In genomic region chr1:6080469-6080868, GRCh38 we compare ENCODE assay signal across 14 cellular contexts. TPM values are rescaled to one million over a fixed set of nuclear protein-coding genes. Genes with fewer than 3 reads are reported as not detected.
DNase-seq lines count a peak whose midpoint lies in the region; ATAC-seq, FAIRE-seq and TF ChIP-seq lines count a peak whose summit lies in the region.
"Had no signal": no experiment of that assay in that cellular context is flagged by ENCODE, and none has a peak within 500 bp of the region (broad histone marks: within the 10 kb centered on the region; RNA-seq: fewer than 3 reads in every experiment).

No MANE protein-coding gene starts in this region.

- TF ChIP-seq CTCF in A549 (IDR thresholded peaks at IDR 0.05), result no peak
- TF ChIP-seq CTCF in DND-41 (IDR thresholded peaks at IDR 0.05; ENCODE audit: borderline replicate concordance, extremely low read depth, low read length, poor library complexity, severe bottlenecking), result peak; percentile 20
- peak in 41 of 56 donors; percentile 13 to 48 (median 26) for TF ChIP-seq CTCF in dorsolateral prefrontal cortex (IDR thresholded peaks at IDR 0.05 in 54 of 56, conservative IDR thresholded peaks at IDR 0.05 in 2 of 56; ENCODE audit: low read depth in 1 of 56, partially characterized antibody in 56 of 56)
- no peak for TF ChIP-seq CTCF in sigmoid colon (IDR thresholded peaks at IDR 0.05)

- H3K4me2 ChIP-seq in A549 (no peak overlapping the region), DND-41 (ENCODE audit: insufficient read depth, low read length) (no peak overlapping the region)

- 82% methylated on average over 12 of the region's 12 CpGs for WGBS in A549 (ENCODE audit: missing lambda C conversion rate)
- 63 to 70% methylated on average over 12 of the region's 12 CpGs for WGBS in sigmoid colon, 2 donors

- H4K20me1 ChIP-seq in DND-41 (ENCODE audit: insufficient read depth, low read length), result peaks cover 9% of the 10 kb centered on the region

- no peak overlapping the region for H3K4me3 ChIP-seq in A549
- no peak overlapping the region for H3K4me3 ChIP-seq in DND-41 (ENCODE audit: low read depth in 1 of 2, low read length in 2 of 2)
- H3K4me3 ChIP-seq in dorsolateral prefrontal cortex, result no peak overlapping the region
- no peak overlapping the region for H3K4me3 ChIP-seq in sigmoid colon
- H3K4me3 ChIP-seq: body of pancreas, SJCRH30 had no signal

- TF ChIP-seq EP300 in A549 (IDR thresholded peaks at IDR 0.05) (no peak), sigmoid colon (IDR thresholded peaks at IDR 0.05) (no peak)

- FAIRE-seq in A549 (lab: Jason Lieb, UNC), result no peak
- FAIRE-seq: kidney had no signal

- H3K27ac ChIP-seq in A549, result no peak overlapping the region
- no peak overlapping the region for H3K27ac ChIP-seq in DND-41 (ENCODE audit: low read length)
- H3K27ac ChIP-seq in dorsolateral prefrontal cortex, result peak overlapping the region in 53 of 59 donors; percentile 2 to 97 (median 77)
- H3K27ac ChIP-seq in sigmoid colon, result no peak overlapping the region
- H3K27ac ChIP-seq: body of pancreas, SJCRH30 had no signal

- peak in 1 of 2 experiments; percentile 13 for DNase-seq in A549 (ENCODE audit: low read depth in 1 of 2, low spot score in 1 of 2)
- DNase-seq in DND-41, result no peak
- DNase-seq in NCI-H446 treated with DMSO at 0.1 percent for 48 hours (lab: John Stamatoyannopoulos, UW), result peak; percentile 37
- peak in 9 of 10 donors; percentile 43 to 78 (median 68) for DNase-seq in dorsolateral prefrontal cortex
- DNase-seq in sigmoid colon, result no peak
- DNase-seq in HCEC 1CT, result no peak
- no peak for DNase-seq in COLO668 (lab: John Stamatoyannopoulos, UW; ENCODE audit: unreplicated experiment)
- DNase-seq: activated T-cell treated with anti-CD3 and anti-CD28 coated beads, Interleukin-2, amount 50 U/mL, for 4 hours; body of pancreas; CD4-positive, CD25-positive, alpha-beta regulatory T cell; kidney had no signal

- H3K4me1 ChIP-seq in A549 (no peaks in the 10 kb centered on the region), DND-41 (ENCODE audit: insufficient read depth, low read length) (no peaks in the 10 kb centered on the region), sigmoid colon (peaks cover 0 to 26% (median 23%) of the 10 kb centered on the region in 4 donors)
- H3K4me1 ChIP-seq: body of pancreas, SJCRH30 had no signal

- H3K36me3 ChIP-seq in DND-41 (ENCODE audit: insufficient read depth, low read length), result peaks cover 36% of the 10 kb centered on the region
- no peaks in the 10 kb centered on the region for H3K36me3 ChIP-seq in sigmoid colon
- H3K36me3 ChIP-seq: SJCRH30 had no signal

- H3K27me3 ChIP-seq in DND-41 (ENCODE audit: insufficient read depth, low read length, poor library complexity), result no peaks in the 10 kb centered on the region
- H3K27me3 ChIP-seq in dorsolateral prefrontal cortex, result no peaks in the 10 kb centered on the region
- H3K27me3 ChIP-seq in sigmoid colon, result no peaks in the 10 kb centered on the region
- H3K27me3 ChIP-seq: body of pancreas had no signal

- no peak overlapping the region for H3K9ac ChIP-seq in DND-41 (ENCODE audit: low read depth, low read length)

- no peak for TF ChIP-seq POLR2A in A549 (IDR thresholded peaks at IDR 0.05; ENCODE audit: low read length)
- TF ChIP-seq POLR2A in sigmoid colon (IDR thresholded peaks at IDR 0.05), result no peak

- no peaks in the 10 kb centered on the region for H3K79me2 ChIP-seq in DND-41 (ENCODE audit: insufficient read depth, low read length)

- H3K9me3 ChIP-seq in A549 (no peaks in the 10 kb centered on the region), DND-41 (ENCODE audit: insufficient read depth, low read length, severe bottlenecking) (no peaks in the 10 kb centered on the region), sigmoid colon (no peaks in the 10 kb centered on the region)
- H3K9me3 ChIP-seq: body of pancreas, SJCRH30 had no signal

- ATAC-seq in A549 (peak; percentile 49 to 82; a peak in 4 of 6 replicates), DND-41 (ENCODE audit: insufficient read depth, low read depth) (no peak), HG03039 (IDR thresholded peaks at IDR 0.05; ENCODE audit: unreplicated experiment) (no peak)
- ATAC-seq: activated CD4-positive, CD25-positive, alpha-beta regulatory T cell treated with anti-CD3 and anti-CD28 coated beads, Interleukin-2, amount 50 U/mL, for 24 hours; activated T-cell treated with anti-CD3 and anti-CD28 coated beads, Interleukin-2, amount 50 U/mL, for 4 hours; body of pancreas had no signal

- intact Hi-C loops in dorsolateral prefrontal cortex (cut with DNase I), result no loop called here
- intact Hi-C loops in sigmoid colon (cut with DNase I), result no loop called here

- CTCF ChIA-PET in A549 (lab: Yijun Ruan, JAX), result no interaction called here

- POLR2A ChIA-PET in A549 (lab: Yijun Ruan, JAX), result no interaction called here

- no peak overlapping the region for H2AFZ ChIP-seq in DND-41 (ENCODE audit: low read depth, low read length)

- no peak for TF ChIP-seq RAD21 in A549 (conservative IDR thresholded peaks at IDR 0.05 in 1 of 2, IDR thresholded peaks at IDR 0.05 in 1 of 2)

TF ChIP-seq in A549, 52 proteins besides CTCF, POLR2A, EP300 and RAD21:
- no peak for TF ChIP-seq BCL3 (IDR thresholded peaks at IDR 0.05)
- TF ChIP-seq RARB (CRISPR knock-in tag; IDR thresholded peaks at IDR 0.05), result no peak
- TF ChIP-seq RCOR1 (IDR thresholded peaks at IDR 0.05; ENCODE audit: low read depth, low read length), result no peak
- TF ChIP-seq, protein P1, sequence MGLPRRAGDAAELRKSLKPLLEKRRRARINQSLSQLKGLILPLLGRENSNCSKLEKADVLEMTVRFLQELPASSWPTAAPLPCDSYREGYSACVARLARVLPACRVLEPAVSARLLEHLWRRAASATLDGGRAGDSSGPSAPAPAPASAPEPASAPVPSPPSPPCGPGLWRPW (IDR thresholded peaks at IDR 0.05), result no peak
- no peak for TF ChIP-seq CHD2 (IDR thresholded peaks at IDR 0.05; ENCODE audit: low read length, partially characterized antibody)
- no peak for TF ChIP-seq JUN (IDR thresholded peaks at IDR 0.05)
- no peak for TF ChIP-seq CEBPB (IDR thresholded peaks at IDR 0.05)
- TF ChIP-seq PHF8 (IDR thresholded peaks at IDR 0.05; ENCODE audit: borderline replicate concordance, low read depth), result no peak
- TF ChIP-seq HEYL (CRISPR knock-in tag; IDR thresholded peaks at IDR 0.05), result no peak
- no peak for TF ChIP-seq FOXS1 (CRISPR knock-in tag; IDR thresholded peaks at IDR 0.05)
- no peak for TF ChIP-seq SREBF2 (IDR thresholded peaks at IDR 0.05)
- TF ChIP-seq TFCP2L1 (CRISPR knock-in tag; IDR thresholded peaks at IDR 0.05), result no peak
- TF ChIP-seq KDM1A (IDR thresholded peaks at IDR 0.05; ENCODE audit: low read depth), result no peak
- TF ChIP-seq HDAC2 (IDR thresholded peaks at IDR 0.05), result no peak
TF ChIP-seq in A549: peak in this region for 0.

RNA-seq across cellular contexts. Expression of gene KCNAB2, which starts 34.8 kb away (rescaled TPM):
- 6.4 and 7.3 TPM in 2 replicates for polyA plus RNA-seq in A549 (2011; rRNA removed)
- 6.7 and 7.7 TPM in 2 replicates for polyA plus RNA-seq in A549 (2012; cell fraction: cytosol; rRNA removed)
- polyA plus RNA-seq in A549 (2012; cell fraction: nucleus; rRNA removed), result 13.2 and 15.0 TPM in 2 replicates
- 9.9 to 11.1 TPM (median 9.9 TPM) in 3 replicates for polyA plus RNA-seq in A549 (2017; fragmentation: RNase III; extraction: RNeasy Plus Mini Kit Qiagen cat#74134 plus additional on column Dnase treatment)
- polyA minus RNA-seq in A549 (2011; rRNA and poly(A)+ RNA removed), result 6.0 and 6.1 TPM in 2 replicates
- 100 to 1,000 TPM in 119 of 120 experiments, 10 to 100 TPM in 1; 82.3 to 377 (median 285) TPM for total RNA-seq in dorsolateral prefrontal cortex
- 1 to 10 TPM; 6.8 to 9.0 (median 7.7) TPM for total RNA-seq in sigmoid colon
- 10 to 100 TPM in 1 of 3 donors, 1 to 10 TPM in 2; 3.0 to 23.5 (median 4.9) TPM for polyA plus RNA-seq in sigmoid colon

Comparison
In these comparisons a context has a peak if more than half of its experiments do, and no peak if none do; other contexts are left out.
1. ATAC-seq: peak in A549 (2 of 2); none in DND-41 (single experiment) and HG03039 (single experiment).
2. DNase-seq: peak in NCI-H446 treated with DMSO at 0.1 percent for 48 hours (single experiment) and dorsolateral prefrontal cortex (9 of 10); none in DND-41 (single experiment), sigmoid colon (single experiment), HCEC 1CT (single experiment) and COLO668 (single experiment).
3. H3K27ac ChIP-seq: peak in dorsolateral prefrontal cortex (53 of 59); none in A549 (0 of 2), DND-41 (single experiment) and sigmoid colon (0 of 4).
4. CTCF ChIP-seq: peak in DND-41 (single experiment) and dorsolateral prefrontal cortex (41 of 56); none in A549 (single experiment) and sigmoid colon (0 of 4).
5. RNA of gene KCNAB2, which starts 34.8 kb away (total RNA-seq): 82.3 to 377 TPM in dorsolateral prefrontal cortex; 6.8 to 9.0 TPM in sigmoid colon; every median in the first group is over 4 times any median in the second.